ENCODE assay signal across 1 cellular context in genomic region chr11:66691311-66691980, GRCh38.
TF ChIP-seq lines count a peak whose summit lies in the region.

No MANE protein-coding gene starts in this region.

TF ChIP-seq in H1, 55 proteins besides CTCF, POLR2A, EP300 and RAD21:
- TF ChIP-seq JUN (IDR thresholded peaks at IDR 0.05; ENCODE audit: low read depth, low read length), result no peak
- TF ChIP-seq GTF2F1 (IDR thresholded peaks at IDR 0.05; ENCODE audit: borderline replicate concordance, low read depth, low read length), result no peak
- no peak for TF ChIP-seq MAFK (IDR thresholded peaks at IDR 0.05; ENCODE audit: low read depth, low read length)
- no peak for TF ChIP-seq POLR2AphosphoS5 (IDR thresholded peaks at IDR 0.05; ENCODE audit: low read depth, low read length)
TF ChIP-seq in H1: peak in this region for 0.
